In genomic region chr7:156074084-156074483, GRCh38 we compare ENCODE assay signal across 22 cellular contexts.
"Had no signal": no experiment of that assay in that cellular context is flagged by ENCODE, and none has a peak within 500 bp of the region (broad histone marks: within the 10 kb centered on the region; RNA-seq: fewer than 3 reads in every experiment).

No MANE protein-coding gene starts in this region.

- H3K4me1 ChIP-seq: neural progenitor cell, parathyroid adenoma, psoas muscle, right lobe of liver, suprapubic skin, transverse colon, vagina had no signal

- H2AFZ ChIP-seq: neural progenitor cell, parathyroid adenoma had no signal

- H3K4me3 ChIP-seq: dorsolateral prefrontal cortex, mucosa of descending colon, neural progenitor cell, psoas muscle, right lobe of liver, suprapubic skin, transverse colon, vagina had no signal

- H3K79me2 ChIP-seq: parathyroid adenoma had no signal

- H3K9me3 ChIP-seq: mucosa of descending colon, psoas muscle, right lobe of liver, suprapubic skin, transverse colon, vagina had no signal

- H3K27ac ChIP-seq: dorsolateral prefrontal cortex, neural progenitor cell, parathyroid adenoma, psoas muscle, right lobe of liver, suprapubic skin, transverse colon, vagina had no signal

- ATAC-seq: mucosa of descending colon; natural killer cell treated with Interleukin-12 subunit alpha and Interleukin-12 subunit beta and Interleukin-15 and Interleukin-18, amount 100 ng/mL, for 72 hours; psoas muscle; right lobe of liver; stimulated activated naive CD8-positive, alpha-beta T cell treated with anti-CD3 and anti-CD28 coated beads, Interleukin-15, amount 100 ng/mL, for 72 hours had no signal

- H3K27me3 ChIP-seq: neural progenitor cell, right lobe of liver, suprapubic skin, transverse colon, vagina had no signal

- H3K4me2 ChIP-seq: neural progenitor cell had no signal

- H3K36me3 ChIP-seq: neural progenitor cell, right lobe of liver, suprapubic skin, transverse colon, vagina had no signal

- H3K9ac ChIP-seq: neural progenitor cell, parathyroid adenoma had no signal

- DNase-seq: dorsolateral prefrontal cortex; effector CD4-positive, alpha-beta T cell; hypothalamus; immature natural killer cell; islet precursor cell; kidney glomerular epithelial cell; mesenchymal stem cell; mucosa of descending colon; naive B cell; psoas muscle; small intestine; stimulated activated CD4-positive, alpha-beta T cell treated with anti-CD3 and anti-CD28 coated beads, Interleukin-15, amount 100 ng/mL, for 24 hours; stimulated activated CD4-positive, alpha-beta T cell treated with anti-CD3 and anti-CD28 coated beads, Interleukin-2, amount 100 ng/mL, for 48 hours; stimulated activated naive CD4-positive, alpha-beta T cell; stimulated activated naive CD8-positive, alpha-beta T cell treated with anti-CD3 and anti-CD28 coated beads, Interleukin-15, amount 100 ng/mL, for 72 hours; transverse colon had no signal
